Comparison of ENCODE assay signal across 1 cellular context in genomic region chr2:25877431-25878360, GRCh38.
TF ChIP-seq lines count a peak whose summit lies in the region.

No MANE protein-coding gene starts in this region.

TF ChIP-seq in HepG2, 621 proteins besides CTCF, POLR2A, EP300 and RAD21 (continued from another document and continues in another):
- TF ChIP-seq KIAA2018 (CRISPR knock-in tag; IDR thresholded peaks at IDR 0.05; ENCODE audit: borderline replicate concordance) = no peak
- peak; percentile 56; the same call in 1 of the 2 replicates for TF ChIP-seq ZNF317 (CRISPR knock-in tag; IDR thresholded peaks at IDR 0.05)
- TF ChIP-seq ZNF572 (CRISPR knock-in tag; IDR thresholded peaks at IDR 0.05) = no peak; the same call in 1 of the 2 replicates
- TF ChIP-seq PCBP2 (optimal IDR thresholded peaks at IDR 0.05; ENCODE audit: low read depth, low read length, poor library complexity, severe bottlenecking) = no peak
- peak; percentile 24 for TF ChIP-seq JARID2 (CRISPR knock-in tag; IDR thresholded peaks at IDR 0.05; ENCODE audit: insufficient replicate concordance)
- TF ChIP-seq ZSCAN29 (CRISPR knock-in tag; conservative IDR thresholded peaks at IDR 0.05) = 0 out of 2 replicates have a peak, but pooled peaks have one; percentile 64
- TF ChIP-seq RNF219 (CRISPR knock-in tag; IDR thresholded peaks at IDR 0.05) = no peak
- TF ChIP-seq ZMAT5 (CRISPR knock-in tag; IDR thresholded peaks at IDR 0.05; ENCODE audit: borderline replicate concordance, low read depth) = no peak
- 0 out of 2 replicates have a peak, but pooled peaks have one; percentile 73 for TF ChIP-seq ZNF136 (CRISPR knock-in tag; IDR thresholded peaks at IDR 0.05; ENCODE audit: low read depth)
- TF ChIP-seq TOE1 (CRISPR knock-in tag; IDR thresholded peaks at IDR 0.05) = peak; percentile 69; the same call in 1 of the 2 replicates
- no peak for TF ChIP-seq CEBPZ (IDR thresholded peaks at IDR 0.05; ENCODE audit: low read length)
- TF ChIP-seq ZNF354B (CRISPR knock-in tag; IDR thresholded peaks at IDR 0.05) = no peak
- TF ChIP-seq TEAD3 (CRISPR knock-in tag; optimal IDR thresholded peaks at IDR 0.05; ENCODE audit: borderline replicate concordance) = no peak
- TF ChIP-seq SMAD3 (CRISPR knock-in tag; IDR thresholded peaks at IDR 0.05) = no peak
- TF ChIP-seq CHD2 (IDR thresholded peaks at IDR 0.05; ENCODE audit: low read depth, low read length) = no peak
- no peak for TF ChIP-seq MLXIP (CRISPR knock-in tag; IDR thresholded peaks at IDR 0.05; ENCODE audit: borderline replicate concordance)
- TF ChIP-seq WIZ (CRISPR knock-in tag; IDR thresholded peaks at IDR 0.05) = no peak
- TF ChIP-seq ZBTB10 (CRISPR knock-in tag; IDR thresholded peaks at IDR 0.05; ENCODE audit: borderline replicate concordance) = peak; percentile 57; the same call in 1 of the 2 replicates
- no peak for TF ChIP-seq ZNF383 (CRISPR knock-in tag; IDR thresholded peaks at IDR 0.05; ENCODE audit: borderline replicate concordance)
- TF ChIP-seq HOXA9 (CRISPR knock-in tag; IDR thresholded peaks at IDR 0.05; ENCODE audit: borderline replicate concordance) = peak; percentile 3; the same call in 1 of the 2 replicates
- no peak for TF ChIP-seq ZSCAN31 (CRISPR knock-in tag; IDR thresholded peaks at IDR 0.05; ENCODE audit: low read depth)
- TF ChIP-seq ZBTB3 (CRISPR knock-in tag; IDR thresholded peaks at IDR 0.05; ENCODE audit: borderline replicate concordance, low read depth) = no peak; the same call in 1 of the 2 replicates
- 0 out of 2 replicates have a peak, but pooled peaks have one; percentile 25 for TF ChIP-seq REL (CRISPR knock-in tag; conservative IDR thresholded peaks at IDR 0.05)
- peak; percentile 94 for TF ChIP-seq ZNF253 (CRISPR knock-in tag; IDR thresholded peaks at IDR 0.05; ENCODE audit: borderline replicate concordance)
- TF ChIP-seq CREB1 (IDR thresholded peaks at IDR 0.05) = peak; percentile 35; the same call in 1 of the 2 replicates
- peak; percentile 74 for TF ChIP-seq CREB1 (CRISPR knock-in tag; IDR thresholded peaks at IDR 0.05)
- TF ChIP-seq BCL6 (CRISPR knock-in tag; IDR thresholded peaks at IDR 0.05) = no peak; the same call in 1 of the 2 replicates
- TF ChIP-seq BCL3 (CRISPR knock-in tag; IDR thresholded peaks at IDR 0.05) = 0 out of 2 replicates have a peak, but pooled peaks have one; percentile 71
- TF ChIP-seq ZNF737 (CRISPR knock-in tag; IDR thresholded peaks at IDR 0.05; ENCODE audit: borderline replicate concordance) = peak; percentile 77
- TF ChIP-seq ZNF550 (CRISPR knock-in tag; IDR thresholded peaks at IDR 0.05; ENCODE audit: borderline replicate concordance) = peak; percentile 82; the same call in 1 of the 2 replicates
- TF ChIP-seq ZNF232 (CRISPR knock-in tag; IDR thresholded peaks at IDR 0.05; ENCODE audit: borderline replicate concordance) = peak; percentile 41; the same call in 1 of the 2 replicates
- no peak for TF ChIP-seq TBX3 (IDR thresholded peaks at IDR 0.05; ENCODE audit: borderline replicate concordance)
- no peak for TF ChIP-seq PAWR (CRISPR knock-in tag; IDR thresholded peaks at IDR 0.05; ENCODE audit: borderline replicate concordance)
- no peak for TF ChIP-seq STAG1 (CRISPR knock-in tag; IDR thresholded peaks at IDR 0.05)
- peak; percentile 73 for TF ChIP-seq ZNF138 (CRISPR knock-in tag; IDR thresholded peaks at IDR 0.05; ENCODE audit: low read depth)
- TF ChIP-seq ZNF350 (CRISPR knock-in tag; IDR thresholded peaks at IDR 0.05; ENCODE audit: borderline replicate concordance, low read depth) = peak; percentile 74; the same call in 1 of the 2 replicates
- no peak; the same call in 1 of the 2 replicates for TF ChIP-seq MAF1 (CRISPR knock-in tag; IDR thresholded peaks at IDR 0.05; ENCODE audit: borderline replicate concordance)
- peak; percentile 30; the same call in 1 of the 2 replicates for TF ChIP-seq GABPA (IDR thresholded peaks at IDR 0.05; ENCODE audit: low read depth, low read length)
- TF ChIP-seq GABPA (CRISPR knock-in tag; IDR thresholded peaks at IDR 0.05; ENCODE audit: low read depth) = peak; percentile 85
- TF ChIP-seq ZNF264 (CRISPR knock-in tag; IDR thresholded peaks at IDR 0.05) = peak; percentile 64; the same call in 1 of the 2 replicates
